Comparison of ENCODE assay signal across 8 cellular contexts in the genomic region with DNA sequence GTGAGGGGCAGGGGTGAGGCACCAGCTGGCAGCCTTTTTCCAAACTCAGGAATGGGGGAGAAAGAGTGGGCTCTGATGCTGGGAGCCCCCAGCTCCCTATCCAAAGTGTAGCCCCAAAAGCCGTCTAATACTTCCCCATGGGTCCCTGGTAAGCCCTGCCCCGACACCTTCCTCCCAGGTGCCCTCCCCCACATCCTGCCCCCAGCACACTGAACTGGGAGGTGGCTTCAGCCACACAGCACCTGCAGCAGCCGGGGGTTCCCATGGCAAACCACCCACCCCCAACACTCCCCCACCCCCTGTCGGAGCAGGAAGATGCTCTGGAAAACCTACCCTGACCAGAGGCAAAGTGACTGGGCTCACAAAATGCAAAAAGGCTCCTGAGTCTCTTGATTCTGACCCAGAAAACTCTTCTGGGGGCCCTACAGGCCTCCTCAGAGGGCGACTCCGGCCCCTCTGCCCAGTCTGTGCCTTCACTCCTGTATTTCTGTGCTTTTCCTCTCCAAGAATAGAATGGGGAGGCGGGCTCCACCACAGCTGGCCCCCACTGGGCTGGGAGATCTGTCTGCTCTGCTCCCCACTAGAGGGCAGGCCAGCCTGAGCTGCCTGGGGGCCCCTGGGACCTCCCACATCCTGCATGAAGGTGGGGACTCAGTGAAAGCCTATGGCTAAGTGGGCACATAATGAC.
DNase-seq lines count a peak whose midpoint lies in the region; ATAC-seq, FAIRE-seq and TF ChIP-seq lines count a peak whose summit lies in the region.

No MANE protein-coding gene starts in this region.

- H3K27ac ChIP-seq in GM12878 (ENCODE audit: control insufficient read depth, insufficient read depth) (peak overlapping the region; percentile 39), uterus (peak overlapping the region in 1 of 2 donors; percentile 15)

- peak overlapping the region; percentile 23 for H3K4me2 ChIP-seq in GM12878 (ENCODE audit: control insufficient read depth, insufficient read depth)

- peak; percentile 84 for TF ChIP-seq RAD21 in GM12878 (IDR thresholded peaks at IDR 0.05; ENCODE audit: insufficient read depth, low read depth, low read length)

- POLR2A ChIA-PET in GM12878 (lab: Charles Lee), result interaction anchor here (1.2 to 1.4 kb wide), 2 partner anchors 10 to 79 kb away, joined by 3 to 5 read pairs; no protein-coding TSS in a partner anchor

- CTCF ChIA-PET in GM12878 (lab: Yijun Ruan, JAX), result interaction anchor here (0.6 to 4.2 kb wide), 22 partner anchors 8 to 150 kb away, joined by 3 to 56 read pairs (median 5); no protein-coding TSS in a partner anchor

- BruUV-seq in GM12878 (replicated peaks; lab: Mats Ljungman, UMichigan), result no TSS peak

- WGBS in GM12878 (ENCODE audit: insufficient coverage, insufficient replicate concordance, low lambda C conversion rate, missing lambda C conversion rate), result 2% methylated on average over 7 of the region's 7 CpGs

- peak; percentile 96 for ATAC-seq in GM12878
- no peak for ATAC-seq in HG03469 (IDR thresholded peaks at IDR 0.05; ENCODE audit: unreplicated experiment)

- SMC1A ChIA-PET in GM12878 (lab: Charles Lee; ENCODE audit: uncharacterized antibody, unreplicated experiment), result interaction anchor here (0.9 to 5.0 kb wide), 12 partner anchors 14 to 185 kb away, joined by 3 to 61 read pairs (median 3); no protein-coding TSS in a partner anchor

- H3K9me3 ChIP-seq in GM12878 (replicated peaks; ENCODE audit: control insufficient read depth, insufficient read depth, low read length) (no peaks in the 10 kb centered on the region), uterus (no peaks in the 10 kb centered on the region)

- H2AFZ ChIP-seq in GM12878 (ENCODE audit: control insufficient read depth, low read depth, low read length), result peak overlapping the region; percentile 52

- H3K27me3 ChIP-seq in GM06990 (replicated peaks; ENCODE audit: control insufficient read depth, insufficient read depth, low read length) (no peaks in the 10 kb centered on the region), GM12878 (replicated peaks in 1 of 2; ENCODE audit: control insufficient read depth in 2 of 2, insufficient read depth in 2 of 2, low read length in 1 of 2) (no peaks in the 10 kb centered on the region), uterus (no peaks in the 10 kb centered on the region)

- RAD21 ChIA-PET in GM12878 (lab: Charles Lee; ENCODE audit: unreplicated experiment), result interaction anchor here (0.8 to 2.3 kb wide), 11 partner anchors 26 to 104 kb away, joined by 3 to 36 read pairs (median 8); no protein-coding TSS in a partner anchor

- DNase-seq in GM06990 (ENCODE audit: extremely low read depth, insufficient read length) (peak; percentile 45), HFF-Myc (ENCODE audit: extremely low read depth, low read depth) (no peak), T follicular helper cell (ENCODE audit: low read depth) (peak; percentile 6), GM12878 (ENCODE audit: low read depth, low spot score) (no peak), midbrain (lab: John Stamatoyannopoulos, UW) (peak; percentile 61), uterus (no peak), SKM-1 (lab: John Stamatoyannopoulos, UW; ENCODE audit: unreplicated experiment) (no peak)

- peak; percentile 49 for FAIRE-seq in GM12878 (lab: Jason Lieb, UNC)

- no peaks in the 10 kb centered on the region for H4K20me1 ChIP-seq in GM12878 (ENCODE audit: control insufficient read depth, insufficient read depth)

- in situ Hi-C loops in GM12878 (cut with MboI), result no loop called here

- no peaks in the 10 kb centered on the region for H3K36me3 ChIP-seq in GM06990 (ENCODE audit: control insufficient read depth, insufficient read depth, low read length)
- peaks cover 0 to 5% of the 10 kb centered on the region in 2 experiments; a peak in 3 of 4 replicates for H3K36me3 ChIP-seq in GM12878 (ENCODE audit: control insufficient read depth in 2 of 2, insufficient read depth in 2 of 2, low read length in 1 of 2)
- H3K36me3 ChIP-seq in uterus, result no peaks in the 10 kb centered on the region

- peak; percentile 85 for TF ChIP-seq CTCF in GM06990 (IDR thresholded peaks at IDR 0.05; ENCODE audit: insufficient read depth, low read length, poor library complexity, severe bottlenecking)
- peak; percentile 53 for TF ChIP-seq CTCF in HFF-Myc (IDR thresholded peaks at IDR 0.05; ENCODE audit: low read depth, low read length, missing control alignments)
- peak; percentile 78 to 85 (median 82) for TF ChIP-seq CTCF in GM12878 (IDR thresholded peaks at IDR 0.05 in 2 of 3, conservative IDR thresholded peaks at IDR 0.05 in 1 of 3; ENCODE audit: control insufficient read depth in 2 of 3, extremely low read depth in 1 of 3, insufficient read depth in 1 of 3, low read depth in 3 of 3, low read length in 3 of 3)
- peak; percentile 15 to 53 (median 30) for TF ChIP-seq CTCF in uterus (IDR thresholded peaks at IDR 0.05)

- TF ChIP-seq POLR2A in GM12878 (IDR thresholded peaks at IDR 0.05; ENCODE audit: low read depth, low read length), result no peak
- TF ChIP-seq POLR2A in uterus (IDR thresholded peaks at IDR 0.05), result no peak

- H3K4me3 ChIP-seq in GM06990 (replicated peaks; ENCODE audit: low read depth, low read length), result no peak overlapping the region
- no peak overlapping the region for H3K4me3 ChIP-seq in HFF-Myc (replicated peaks; ENCODE audit: low read depth, low read length)
- H3K4me3 ChIP-seq in GM12878, result no peak overlapping the region
- H3K4me3 ChIP-seq in uterus, result no peak overlapping the region

- intact Hi-C loops in GM12878 (cut with micrococcal nuclease; ENCODE audit: unreplicated experiment) (loop anchor here (1.0 kb wide), 2 partner anchors 79 to 127 kb away; no protein-coding TSS in a partner anchor), uterus (cut with DNase I; ENCODE audit: low total_unique reads) (no loop called here)

- peak overlapping the region; percentile 38; the same call in 1 of the 2 replicates for H3K9ac ChIP-seq in GM12878 (ENCODE audit: control insufficient read depth, insufficient read depth, low read length)

- H3K79me2 ChIP-seq in GM12878 (ENCODE audit: control insufficient read depth, insufficient read depth, low read length), result peaks cover 11% of the 10 kb centered on the region

- no peak for TF ChIP-seq EP300 in GM12878 (IDR thresholded peaks at IDR 0.05; ENCODE audit: borderline replicate concordance in 1 of 2, control insufficient read depth in 1 of 2, low read depth in 2 of 2, low read length in 2 of 2)

- H3K4me1 ChIP-seq in GM12878 (ENCODE audit: control insufficient read depth, insufficient read depth, low read length) (peaks cover 41% of the 10 kb centered on the region), uterus (peaks cover 0 to 9% of the 10 kb centered on the region in 2 donors)

TF ChIP-seq in GM12878, 131 proteins besides CTCF, POLR2A, EP300 and RAD21 (continues in another document):
- TF ChIP-seq, protein P1, sequence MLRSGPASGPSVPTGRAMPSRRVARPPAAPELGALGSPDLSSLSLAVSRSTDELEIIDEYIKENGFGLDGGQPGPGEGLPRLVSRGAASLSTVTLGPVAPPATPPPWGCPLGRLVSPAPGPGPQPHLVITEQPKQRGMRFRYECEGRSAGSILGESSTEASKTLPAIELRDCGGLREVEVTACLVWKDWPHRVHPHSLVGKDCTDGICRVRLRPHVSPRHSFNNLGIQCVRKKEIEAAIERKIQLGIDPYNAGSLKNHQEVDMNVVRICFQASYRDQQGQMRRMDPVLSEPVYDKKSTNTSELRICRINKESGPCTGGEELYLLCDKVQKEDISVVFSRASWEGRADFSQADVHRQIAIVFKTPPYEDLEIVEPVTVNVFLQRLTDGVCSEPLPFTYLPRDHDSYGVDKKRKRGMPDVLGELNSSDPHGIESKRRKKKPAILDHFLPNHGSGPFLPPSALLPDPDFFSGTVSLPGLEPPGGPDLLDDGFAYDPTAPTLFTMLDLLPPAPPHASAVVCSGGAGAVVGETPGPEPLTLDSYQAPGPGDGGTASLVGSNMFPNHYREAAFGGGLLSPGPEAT (IDR thresholded peaks at IDR 0.05; ENCODE audit: low read depth), result peak; percentile 27; the same call in 1 of the 2 replicates
- TF ChIP-seq IKZF2 (IDR thresholded peaks at IDR 0.05) (peak in 1 of 2 experiments; percentile 31; a peak in 1 of 4 replicates), NBN (IDR thresholded peaks at IDR 0.05) (peak; percentile 38; the same call in 1 of the 2 replicates), IKZF1 (conservative IDR thresholded peaks at IDR 0.05) (peak; percentile 50; the same call in 1 of the 2 replicates), RELA (IDR thresholded peaks at IDR 0.05; ENCODE audit: borderline replicate concordance, partially characterized antibody) (no peak), SP1 (IDR thresholded peaks at IDR 0.05; ENCODE audit: low read depth, low read length) (no peak), CBX3 (IDR thresholded peaks at IDR 0.05; ENCODE audit: borderline replicate concordance, low read depth) (no peak), HDAC6 (IDR thresholded peaks at IDR 0.05; ENCODE audit: unreplicated experiment) (no peak), SMC3 (IDR thresholded peaks at IDR 0.05; ENCODE audit: borderline replicate concordance, low read length) (peak; percentile 62)
- TF ChIP-seq, protein P2, sequence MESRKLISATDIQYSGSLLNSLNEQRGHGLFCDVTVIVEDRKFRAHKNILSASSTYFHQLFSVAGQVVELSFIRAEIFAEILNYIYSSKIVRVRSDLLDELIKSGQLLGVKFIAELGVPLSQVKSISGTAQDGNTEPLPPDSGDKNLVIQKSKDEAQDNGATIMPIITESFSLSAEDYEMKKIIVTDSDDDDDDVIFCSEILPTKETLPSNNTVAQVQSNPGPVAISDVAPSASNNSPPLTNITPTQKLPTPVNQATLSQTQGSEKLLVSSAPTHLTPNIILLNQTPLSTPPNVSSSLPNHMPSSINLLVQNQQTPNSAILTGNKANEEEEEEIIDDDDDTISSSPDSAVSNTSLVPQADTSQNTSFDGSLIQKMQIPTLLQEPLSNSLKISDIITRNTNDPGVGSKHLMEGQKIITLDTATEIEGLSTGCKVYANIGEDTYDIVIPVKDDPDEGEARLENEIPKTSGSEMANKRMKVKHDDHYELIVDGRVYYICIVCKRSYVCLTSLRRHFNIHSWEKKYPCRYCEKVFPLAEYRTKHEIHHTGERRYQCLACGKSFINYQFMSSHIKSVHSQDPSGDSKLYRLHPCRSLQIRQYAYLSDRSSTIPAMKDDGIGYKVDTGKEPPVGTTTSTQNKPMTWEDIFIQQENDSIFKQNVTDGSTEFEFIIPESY (IDR thresholded peaks at IDR 0.05), result no peak
- TF ChIP-seq, protein P3, sequence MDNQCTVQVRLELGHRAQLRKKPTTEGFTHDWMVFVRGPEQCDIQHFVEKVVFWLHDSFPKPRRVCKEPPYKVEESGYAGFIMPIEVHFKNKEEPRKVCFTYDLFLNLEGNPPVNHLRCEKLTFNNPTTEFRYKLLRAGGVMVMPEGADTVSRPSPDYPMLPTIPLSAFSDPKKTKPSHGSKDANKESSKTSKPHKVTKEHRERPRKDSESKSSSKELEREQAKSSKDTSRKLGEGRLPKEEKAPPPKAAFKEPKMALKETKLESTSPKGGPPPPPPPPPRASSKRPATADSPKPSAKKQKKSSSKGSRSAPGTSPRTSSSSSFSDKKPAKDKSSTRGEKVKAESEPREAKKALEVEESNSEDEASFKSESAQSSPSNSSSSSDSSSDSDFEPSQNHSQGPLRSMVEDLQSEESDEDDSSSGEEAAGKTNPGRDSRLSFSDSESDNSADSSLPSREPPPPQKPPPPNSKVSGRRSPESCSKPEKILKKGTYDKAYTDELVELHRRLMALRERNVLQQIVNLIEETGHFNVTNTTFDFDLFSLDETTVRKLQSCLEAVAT (IDR thresholded peaks at IDR 0.05), result no peak

Comparison
In these comparisons a context has a peak if more than half of its experiments do, and no peak if none do; other contexts are left out.
1. DNase-seq: peak in GM06990 (single experiment), T follicular helper cell (single experiment) and midbrain (single experiment); none in HFF-Myc (single experiment), GM12878 (single experiment), uterus (0 of 2) and SKM-1 (single experiment).
2. CTCF ChIP-seq: peak in every context shown above with its lines; median percentile 85 in GM06990; 82 in GM12878; 53 in HFF-Myc; 30 in uterus.